Comparison of ENCODE assay signal across 1 cellular context in the genomic region with DNA sequence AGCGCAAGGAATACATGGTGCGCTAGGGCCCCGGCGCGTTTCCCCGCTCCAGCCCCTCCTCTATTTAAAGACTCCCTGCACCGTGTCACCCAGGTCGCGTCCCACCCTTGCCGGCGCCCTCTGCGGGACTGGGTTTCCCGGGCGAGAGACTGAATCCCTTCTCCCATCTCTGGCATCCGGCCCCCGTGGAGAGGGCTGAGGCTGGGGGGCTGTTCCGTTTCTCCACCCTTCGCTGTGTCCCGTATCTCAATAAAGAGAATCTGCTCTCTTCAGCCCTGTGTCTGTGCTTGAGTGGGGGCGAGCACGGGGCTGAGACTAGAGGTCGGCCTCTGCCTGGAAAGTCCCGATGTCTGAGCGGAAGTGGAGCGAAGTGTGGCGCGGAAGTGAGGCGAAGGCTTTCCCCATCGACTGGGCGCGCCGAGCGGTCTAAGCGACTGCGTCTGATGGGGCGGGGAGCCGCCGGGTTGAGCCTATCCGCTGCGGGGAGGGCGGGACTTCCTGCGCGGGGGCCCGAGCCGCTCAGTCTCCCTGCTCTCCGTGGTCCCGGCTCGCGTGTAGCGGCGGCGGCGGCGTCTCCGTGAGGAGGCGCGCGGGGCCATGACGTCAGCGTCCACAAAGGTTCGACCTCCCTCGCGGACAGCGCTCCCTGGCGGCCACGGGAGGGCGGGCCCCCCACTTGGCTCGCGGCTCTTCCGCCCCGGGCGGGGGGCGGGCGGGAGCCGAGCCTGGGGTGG.
A peak's percentile ranks its signal among the peaks of the same experiment; 100 is the strongest.
TF ChIP-seq lines count a peak whose summit lies in the region.

No MANE protein-coding gene starts in this region.

TF ChIP-seq in HepG2, 621 proteins besides CTCF, POLR2A, EP300 and RAD21 (continued from another document):
- TF ChIP-seq IRF9 (CRISPR knock-in tag; IDR thresholded peaks at IDR 0.05; ENCODE audit: borderline replicate concordance), result peak; percentile 64
- no peak for TF ChIP-seq ZNF17 (CRISPR knock-in tag; IDR thresholded peaks at IDR 0.05)
- 0 out of 2 replicates have a peak, but pooled peaks have one; percentile 14 for TF ChIP-seq NKX3-1 (CRISPR knock-in tag; IDR thresholded peaks at IDR 0.05)
- TF ChIP-seq ZNF451 (CRISPR knock-in tag; IDR thresholded peaks at IDR 0.05), result no peak; the same call in 1 of the 2 replicates
